In the genomic region with DNA sequence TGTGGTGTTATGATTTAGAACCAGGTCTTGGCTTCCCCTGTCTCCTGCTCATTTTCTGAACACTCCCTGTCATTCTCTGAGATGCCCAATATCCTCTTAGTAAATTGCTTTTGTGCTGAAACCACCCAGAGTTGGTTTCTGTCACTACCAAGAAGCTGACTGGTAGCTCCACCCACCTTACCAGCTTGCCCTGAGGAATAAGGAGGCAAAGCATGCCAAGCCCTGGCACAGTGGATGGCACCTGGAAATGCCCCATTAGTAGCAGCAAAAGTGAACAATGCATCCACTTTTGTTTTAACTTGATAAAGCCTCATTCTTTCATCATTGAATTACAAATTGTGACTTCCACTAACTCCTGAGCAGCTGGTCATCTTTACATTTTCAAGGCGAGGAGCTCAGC, we compare ENCODE assay signal across 8 cellular contexts.
"Had no signal": no experiment of that assay in that cellular context is flagged by ENCODE, and none has a peak within 500 bp of the region (broad histone marks: within the 10 kb centered on the region; RNA-seq: fewer than 3 reads in every experiment).

No MANE protein-coding gene starts in this region.

- H3K4me3 ChIP-seq: GM23248, HAP-1, K562 had no signal

- ATAC-seq: HCT116, K562 had no signal

- H3K4me1 ChIP-seq: HAP-1 had no signal

- H3K36me3 ChIP-seq: HAP-1 had no signal

- H3K9me3 ChIP-seq: HAP-1 had no signal

- DNase-seq: GM23248, H7, IMR-90, KG1 had no signal

- FAIRE-seq: HTR-8/SVneo, K562 had no signal

- H3K9ac ChIP-seq: GM23248 had no signal

- H3K27ac ChIP-seq: GM23248 had no signal

- H2AFZ ChIP-seq: GM23248 had no signal
